22 cellular contexts compared by ENCODE assay signal in genomic region chr14:97571861-97572555, GRCh38.
"Had no signal": no experiment of that assay in that cellular context is flagged by ENCODE, and none has a peak within 500 bp of the region (broad histone marks: within the 10 kb centered on the region; RNA-seq: fewer than 3 reads in every experiment).

No MANE protein-coding gene starts in this region.

- H3K36me3 ChIP-seq: gastroesophageal sphincter, heart left ventricle, thoracic aorta had no signal

- DNase-seq: activated CD4-positive, alpha-beta memory T cell treated with anti-CD3 and anti-CD28 coated beads, Interleukin-2, amount 10 ng/mL, durations not matched to agents 7 days and 5 days; activated CD4-positive, alpha-beta T cell treated with anti-CD3 and anti-CD28 coated beads for 4 hours; activated CD4-positive, CD25-positive, alpha-beta regulatory T cell; activated effector memory CD4-positive, alpha-beta T cell treated with Interleukin-2 at 50 U/mL for 16 hours; activated naive CD4-positive, alpha-beta T cell treated with anti-CD3 and anti-CD28 coated beads for 36 hours; activated naive CD8-positive, alpha-beta T cell treated with anti-CD3 and anti-CD28 coated beads, Interleukin-2, amount 10 ng/mL, durations not matched to agents 7 days and 5 days; activated T-cell treated with anti-CD3 and anti-CD28 coated beads, Interleukin-2, amount 50 U/mL, for 72 hours; amniotic stem cell; endodermal cell; heart left ventricle; islet precursor cell; left cardiac atrium; midbrain; stimulated activated CD4-positive, alpha-beta T cell treated with anti-CD3 and anti-CD28 coated beads, Interleukin-4, amount 100 ng/mL, for 1 hour; stimulated activated naive CD4-positive, alpha-beta T cell treated with Interleukin-2 at 50 U/mL for 16 hours; T-helper 9 cell had no signal

- FAIRE-seq: bronchial epithelial cell had no signal

- H3K27ac ChIP-seq: coronary artery, gastroesophageal sphincter, heart left ventricle, thoracic aorta had no signal

- H3K4me1 ChIP-seq: gastroesophageal sphincter, heart left ventricle had no signal

- H3K9me3 ChIP-seq: thoracic aorta had no signal

- H3K27ac Mint-ChIP-seq: activated CD4-positive, alpha-beta memory T cell treated with anti-CD3 and anti-CD28 coated beads, Interleukin-2, amount 10 ng/mL, durations not matched to agents 7 days and 5 days; activated naive CD4-positive, alpha-beta T cell treated with anti-CD3 and anti-CD28 coated beads for 36 hours; activated naive CD8-positive, alpha-beta T cell treated with anti-CD3 and anti-CD28 coated beads, Interleukin-2, amount 10 ng/mL, durations not matched to agents 7 days and 5 days; activated T-cell treated with anti-CD3 and anti-CD28 coated beads, Interleukin-2, amount 50 U/mL, for 72 hours; endodermal cell; nephron; T-cell had no signal

- H3K4me3 Mint-ChIP-seq: activated CD4-positive, alpha-beta memory T cell treated with anti-CD3 and anti-CD28 coated beads, Interleukin-2, amount 10 ng/mL, durations not matched to agents 7 days and 5 days; activated naive CD4-positive, alpha-beta T cell treated with anti-CD3 and anti-CD28 coated beads for 36 hours; activated naive CD8-positive, alpha-beta T cell treated with anti-CD3 and anti-CD28 coated beads, Interleukin-2, amount 10 ng/mL, durations not matched to agents 7 days and 5 days; activated T-cell treated with anti-CD3 and anti-CD28 coated beads, Interleukin-2, amount 50 U/mL, for 72 hours; endodermal cell; nephron; T-cell had no signal

- H3K4me3 ChIP-seq: coronary artery, gastroesophageal sphincter, heart left ventricle, thoracic aorta had no signal

- H3K9me3 Mint-ChIP-seq: activated naive CD4-positive, alpha-beta T cell treated with anti-CD3 and anti-CD28 coated beads for 36 hours; endodermal cell had no signal

- H3K4me1 Mint-ChIP-seq: activated CD4-positive, alpha-beta memory T cell treated with anti-CD3 and anti-CD28 coated beads, Interleukin-2, amount 10 ng/mL, durations not matched to agents 7 days and 5 days; activated naive CD8-positive, alpha-beta T cell treated with anti-CD3 and anti-CD28 coated beads, Interleukin-2, amount 10 ng/mL, durations not matched to agents 7 days and 5 days; nephron had no signal

- H3K27me3 Mint-ChIP-seq: activated CD4-positive, alpha-beta memory T cell treated with anti-CD3 and anti-CD28 coated beads, Interleukin-2, amount 10 ng/mL, durations not matched to agents 7 days and 5 days; T-cell had no signal

- ATAC-seq: activated T-cell treated with anti-CD3 and anti-CD28 coated beads, Interleukin-2, amount 50 U/mL, for 72 hours; gastroesophageal sphincter; left cardiac atrium; T-cell had no signal
